ENCODE assay signal across 3 cellular contexts in genomic region chr11:122888162-122888561, GRCh38.
A peak's percentile ranks its signal among the peaks of the same experiment; 100 is the strongest.
TF ChIP-seq lines count a peak whose summit lies in the region.

No MANE protein-coding gene starts in this region.

TF ChIP-seq in HepG2, 621 proteins besides CTCF, POLR2A, EP300 and RAD21:
- TF ChIP-seq ATF7 (IDR thresholded peaks at IDR 0.05) = peak; percentile 77
- no peak for TF ChIP-seq ATF7 (CRISPR knock-in tag; IDR thresholded peaks at IDR 0.05)
- no peak for TF ChIP-seq REPIN1 (CRISPR knock-in tag; IDR thresholded peaks at IDR 0.05; ENCODE audit: borderline replicate concordance, low read depth)

TF ChIP-seq in HEK293, 187 proteins besides CTCF, POLR2A, EP300 and RAD21:
- no peak for TF ChIP-seq ZNF324 (tag by site-specific recombination; IDR thresholded peaks at IDR 0.05)
- TF ChIP-seq ATF2 (tag by site-specific recombination; IDR thresholded peaks at IDR 0.05; ENCODE audit: low read depth) = peak; percentile 84
TF ChIP-seq in HEK293: peak in this region for 1.

TF ChIP-seq in GM12878, 131 proteins besides CTCF, POLR2A, EP300 and RAD21:
- TF ChIP-seq RELA (IDR thresholded peaks at IDR 0.05; ENCODE audit: borderline replicate concordance, partially characterized antibody) = no peak
- peak; percentile 82 for TF ChIP-seq ATF7 (IDR thresholded peaks at IDR 0.05; ENCODE audit: low read depth)
